Comparison of ENCODE assay signal across 26 cellular contexts in genomic region chr6:135213616-135214015, GRCh38. TPM values are rescaled to one million over a fixed set of nuclear protein-coding genes. Genes with fewer than 3 reads are reported as not detected.
"Had no signal": no experiment of that assay in that cellular context is flagged by ENCODE, and none has a peak within 500 bp of the region (broad histone marks: within the 10 kb centered on the region; RNA-seq: fewer than 3 reads in every experiment).

No MANE protein-coding gene starts in this region.

- H3K27ac ChIP-seq: hepatocyte, left ventricle myocardium inferior, pancreas, psoas muscle, right atrium auricular region, spleen, upper lobe of right lung had no signal

- H3K9me3 Mint-ChIP-seq: activated naive CD4-positive, alpha-beta T cell treated with anti-CD3 and anti-CD28 coated beads, Interleukin-2, amount 50 U/mL, for 24 hours; activated T-cell treated with anti-CD3 and anti-CD28 coated beads, Interleukin-2, amount 50 U/mL, for 4 hours; dendritic cell treated with granulocyte-macrophage colony-stimulating factor and Interleukin-4, amounts not matched to agents 40 ng/mL and 50 ng/mL, for 4 days; mesothelial cell of epicardium; naive thymus-derived CD8-positive, alpha-beta T cell had no signal

- H3K27me3 Mint-ChIP-seq: activated naive CD4-positive, alpha-beta T cell treated with anti-CD3 and anti-CD28 coated beads, Interleukin-2, amount 50 U/mL, for 24 hours; brain; dendritic cell treated with granulocyte-macrophage colony-stimulating factor and Interleukin-4, amounts not matched to agents 40 ng/mL and 50 ng/mL, for 4 days; naive thymus-derived CD8-positive, alpha-beta T cell had no signal

- H3K27ac Mint-ChIP-seq: brain had no signal

- H3K79me2 ChIP-seq: hepatocyte had no signal

- ATAC-seq: pancreas, psoas muscle, upper lobe of right lung had no signal

- H3K9me2 ChIP-seq: SK-N-SH had no signal

- H2AFZ ChIP-seq: hepatocyte had no signal

- H3K4me1 Mint-ChIP-seq: brain had no signal

- H3K36me3 ChIP-seq: left ventricle myocardium inferior, pancreas, right atrium auricular region, upper lobe of right lung had no signal

- H3K9ac ChIP-seq: SK-N-SH had no signal

- DNase-seq: activated CD4-positive, CD25-positive, alpha-beta regulatory T cell; activated CD8-positive, alpha-beta memory T cell treated with anti-CD3 and anti-CD28 coated beads, Interleukin-2, amount 50 U/mL, for 4 hours; activated effector memory CD4-positive, alpha-beta T cell treated with anti-CD3 and anti-CD28 coated beads, Interleukin-2, amount 50 U/mL, for 16 hours; activated T-cell treated with anti-CD3 and anti-CD28 coated beads, Interleukin-2, amount 50 U/mL, for 4 hours; aorta; caudate nucleus; effector CD4-positive, alpha-beta T cell; glutamatergic neuron; kidney glomerular epithelial cell; left ventricle myocardium inferior; pancreas; psoas muscle; SK-N-SH; spleen; stimulated activated CD4-positive, alpha-beta T cell treated with anti-CD3 and anti-CD28 coated beads, Interleukin-4, amount 100 ng/mL, for 1 hour; stimulated activated naive CD8-positive, alpha-beta T cell treated with anti-CD3 and anti-CD28 coated beads, Interleukin-15, Interleukin-2, amounts not matched to agents 100 U/mL and 50 U/mL, for 24 hours; T1000; upper lobe of right lung had no signal

- H3K9me3 ChIP-seq: pancreas, psoas muscle, spleen, upper lobe of right lung had no signal

- H3K4me1 ChIP-seq: left ventricle myocardium inferior, pancreas, psoas muscle, right atrium auricular region had no signal

- H3K4me3 ChIP-seq: hepatocyte, left ventricle myocardium inferior, pancreas, psoas muscle, right atrium auricular region, spleen, upper lobe of right lung had no signal

- H3K4me2 ChIP-seq: hepatocyte, SK-N-SH had no signal

- H3K27me3 ChIP-seq: hepatocyte, pancreas, right atrium auricular region, spleen, upper lobe of right lung had no signal

- H3K4me3 Mint-ChIP-seq: brain; dendritic cell treated with granulocyte-macrophage colony-stimulating factor and Interleukin-4, amounts not matched to agents 40 ng/mL and 50 ng/mL, for 4 days; mesothelial cell of epicardium had no signal

RNA-seq across cellular contexts. Expression of gene MYB, which starts 32.5 kb away (rescaled TPM):
- total RNA-seq: lung microvascular endothelial cell had no signal
